Comparison of ENCODE assay signal across 22 cellular contexts in the genomic region with DNA sequence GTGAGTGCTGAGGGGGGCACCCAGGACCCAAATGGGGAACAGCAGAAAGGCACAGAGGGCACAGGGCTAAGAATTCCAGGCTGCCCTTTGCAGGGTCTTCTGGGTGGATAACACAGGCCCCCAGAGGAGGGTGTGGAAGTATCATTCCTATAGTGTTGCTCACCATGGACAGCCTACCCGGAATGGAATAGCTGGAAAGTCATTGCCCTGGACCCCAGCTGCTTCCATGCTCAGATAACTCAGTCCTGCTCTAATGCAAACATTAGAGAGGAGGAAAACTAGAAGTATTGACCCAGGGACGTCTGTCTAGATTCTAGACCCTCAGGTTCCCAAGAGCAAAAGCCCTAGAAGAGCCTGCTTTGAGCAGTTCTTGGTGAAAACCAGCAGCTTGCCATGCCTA. TPM values are rescaled to one million over a fixed set of nuclear protein-coding genes. Genes with fewer than 3 reads are reported as not detected.
DNase-seq lines count a peak whose midpoint lies in the region; ATAC-seq and TF ChIP-seq lines count a peak whose summit lies in the region.
"Had no signal": no experiment of that assay in that cellular context is flagged by ENCODE, and none has a peak within 500 bp of the region (broad histone marks: within the 10 kb centered on the region; RNA-seq: fewer than 3 reads in every experiment).

No MANE protein-coding gene starts in this region.

- no peaks in the 10 kb centered on the region for H3K4me1 ChIP-seq in GM23248 (ENCODE audit: insufficient read depth)
- H3K4me1 ChIP-seq in right cardiac atrium (ENCODE audit: control insufficient read depth, insufficient read depth, low read length): no peaks in the 10 kb centered on the region

- ATAC-seq in right cardiac atrium: no peak
- ATAC-seq: GM12878 had no signal

- no peak overlapping the region for H3K4me3 Mint-ChIP-seq in osteocyte (ENCODE audit: unreplicated experiment)
- no peak overlapping the region for H3K4me3 Mint-ChIP-seq in mesothelial cell of epicardium

- no peaks in the 10 kb centered on the region for H3K27me3 Mint-ChIP-seq in osteocyte (ENCODE audit: unreplicated experiment)
- peaks cover 4% of the 10 kb centered on the region for H3K27me3 Mint-ChIP-seq in mesothelial cell of epicardium (ENCODE audit: low read depth)

- H3K9ac ChIP-seq in GM23248: no peak overlapping the region

- H3K36me3 ChIP-seq in GM23248 (ENCODE audit: low read depth): no peaks in the 10 kb centered on the region
- H3K36me3 ChIP-seq: MG63 had no signal

- H3K4me2 ChIP-seq in GM23248 (ENCODE audit: unreplicated experiment): no peak overlapping the region
- H3K4me2 ChIP-seq: PC-9 had no signal

- H3K27ac ChIP-seq in GM23248 (no peak overlapping the region), right cardiac atrium (ENCODE audit: low read length) (no peak overlapping the region)
- H3K27ac ChIP-seq: 22Rv1, PC-9 had no signal

- no peak overlapping the region for H3K4me3 ChIP-seq in GM23248
- H3K4me3 ChIP-seq in fibroblast of the aortic adventitia (ENCODE audit: low read depth, low read length): no peak overlapping the region
- H3K4me3 ChIP-seq in right cardiac atrium (ENCODE audit: low read length): no peak overlapping the region
- H3K4me3 ChIP-seq: GM12878, MG63, PC-9 had no signal

- intact Hi-C loops in right cardiac atrium (cut with DNase I): no loop called here

- H3K79me2 ChIP-seq in GM23248 (ENCODE audit: insufficient read depth): no peaks in the 10 kb centered on the region

- peaks cover 65% of the 10 kb centered on the region for H3K4me1 Mint-ChIP-seq in osteocyte (ENCODE audit: unreplicated experiment)
- H3K4me1 Mint-ChIP-seq in mesothelial cell of epicardium: peaks cover 24% of the 10 kb centered on the region

- H3K27me3 ChIP-seq in GM23248 (replicated peaks; ENCODE audit: insufficient read depth): no peaks in the 10 kb centered on the region
- H3K27me3 ChIP-seq in right cardiac atrium (ENCODE audit: control insufficient read depth, insufficient read depth): no peaks in the 10 kb centered on the region
- H3K27me3 ChIP-seq: MG63 had no signal

- H3K9me3 ChIP-seq in GM23248 (ENCODE audit: low read depth): no peaks in the 10 kb centered on the region
- no peaks in the 10 kb centered on the region for H3K9me3 ChIP-seq in right cardiac atrium (ENCODE audit: control insufficient read depth, low read length)

- no peak overlapping the region for H2AFZ ChIP-seq in GM23248
- H2AFZ ChIP-seq: PC-9 had no signal

- no peak for TF ChIP-seq CTCF in fibroblast of the aortic adventitia (IDR thresholded peaks at IDR 0.05; ENCODE audit: insufficient read depth, low read length)
- no peak for TF ChIP-seq CTCF in osteocyte (IDR thresholded peaks at IDR 0.05)
- TF ChIP-seq CTCF in mesothelial cell of epicardium (IDR thresholded peaks at IDR 0.05; ENCODE audit: unreplicated experiment): no peak

- H3K36me3 Mint-ChIP-seq in osteocyte (ENCODE audit: unreplicated experiment) (no peaks in the 10 kb centered on the region), mesothelial cell of epicardium (no peaks in the 10 kb centered on the region)

- H3K9me2 ChIP-seq in GM23248 (ENCODE audit: insufficient read depth): no peaks in the 10 kb centered on the region

- 0 out of 2 replicates have a peak, but pooled peaks cover 4% of the 10 kb centered on the region for H3F3A ChIP-seq in GM23248 (ENCODE audit: insufficient read depth)

- H3K27ac Mint-ChIP-seq in osteocyte (ENCODE audit: unreplicated experiment): peak overlapping the region; percentile 96
- H3K27ac Mint-ChIP-seq in mesothelial cell of epicardium: no peak overlapping the region

- H3K9me3 Mint-ChIP-seq in osteocyte (ENCODE audit: unreplicated experiment): peaks cover 5% of the 10 kb centered on the region
- H3K9me3 Mint-ChIP-seq in mesothelial cell of epicardium: no peaks in the 10 kb centered on the region

- DNase-seq in AG20443 (ENCODE audit: low spot score) (peak; percentile 52), GM23248 (peak; percentile 22), fibroblast of the aortic adventitia (ENCODE audit: low read depth) (peak; percentile 11), osteocyte (ENCODE audit: extremely low spot score, unreplicated experiment) (no peak), right cardiac atrium (no peak), putamen (ENCODE audit: low spot score) (no peak), mesothelial cell of epicardium (ENCODE audit: low spot score in 2 of 2, unreplicated experiment in 2 of 2) (no peak)
- DNase-seq: Calu3, DMS79 treated with DMSO at 0.1 percent for 48 hours, HCEC 1CT, KG1, MG63, NCI-H1105 treated with DMSO at 0.1 percent for 48 hours, NCI-H146, NCI-H1930, NCI-H446 treated with DMSO at 0.1 percent for 48 hours, NCI-H526 treated with DMSO at 0.1 percent for 48 hours, PC-9, RPMI8226, SHP77 had no signal

- H4K20me1 ChIP-seq in GM23248 (ENCODE audit: insufficient read depth): no peaks in the 10 kb centered on the region

- WGBS in GM23248 (ENCODE audit: low coverage in 1 of 2, low lambda C conversion rate in 2 of 2, missing lambda C conversion rate in 2 of 2), 2 experiments: 35 to 37% methylated on average over 2 of the region's 2 CpGs
- WGBS in right cardiac atrium: 55% methylated on average over 2 of the region's 2 CpGs

- in situ Hi-C loops in GM23248 (cut with MboI): no loop called here

RNA-seq across cellular contexts. Expression of gene SLC6A17, which starts 24.7 kb away (rescaled TPM):
- total RNA-seq in GM23248 (2014; rRNA removed; shearing (Covaris generic)): 0.76 and 2.4 TPM in 2 replicates
- polyA plus RNA-seq in GM23248 (2016; fragmentation: Nextera tagmentation; extraction: Ambion mirVana) (0.34 and 0.45 TPM in 2 replicates), right cardiac atrium (0.02 TPM)
- total RNA-seq in fibroblast of the aortic adventitia (ENCODE audit: low replicate concordance) (0.16 and 0.90 TPM in 2 replicates), osteocyte (1.5 and 1.6 TPM in 2 replicates), right cardiac atrium (under 1 TPM in 1 of 4 donors, not detected in 3; 0.06 TPM), mesothelial cell of epicardium (1.4 to 1.6 TPM (median 1.6 TPM) in 3 replicates)
- total RNA-seq: GM12878 had no signal
- polyA plus RNA-seq: GM12878 had no signal

RNA-seq across cellular contexts. Expression of gene KCNC4, which starts 35.2 kb away (rescaled TPM):
- 12.1 and 29.3 TPM in 2 replicates for total RNA-seq in GM23248 (2014; rRNA removed; shearing (Covaris generic))
- polyA plus RNA-seq in GM23248 (2016; fragmentation: Nextera tagmentation; extraction: Ambion mirVana) (8.0 and 8.9 TPM in 2 replicates), right cardiac atrium (4.1 TPM)
- total RNA-seq in fibroblast of the aortic adventitia (ENCODE audit: low replicate concordance) (4.7 and 6.8 TPM in 2 replicates), osteocyte (1.1 and 2.0 TPM in 2 replicates), right cardiac atrium (1 to 10 TPM; 6.5 to 8.5 (median 7.0) TPM), mesothelial cell of epicardium (4.5 to 5.4 TPM (median 5.1 TPM) in 3 replicates)

Comparison
In these comparisons a context has a peak if more than half of its experiments do, and no peak if none do; other contexts are left out.
1. DNase-seq: peak in AG20443 (single experiment), GM23248 (single experiment) and fibroblast of the aortic adventitia (single experiment); none in osteocyte (single experiment), right cardiac atrium (0 of 3), putamen (single experiment) and mesothelial cell of epicardium (0 of 2).